Comparison of ENCODE assay signal across 13 cellular contexts in genomic region chr6:139920027-139920851, GRCh38.
A peak's percentile ranks its signal among the peaks of the same experiment; 100 is the strongest.
DNase-seq lines count a peak whose midpoint lies in the region; ATAC-seq, FAIRE-seq and TF ChIP-seq lines count a peak whose summit lies in the region.
"Had no signal": no experiment of that assay in that cellular context is flagged by ENCODE, and none has a peak within 500 bp of the region (broad histone marks: within the 10 kb centered on the region; RNA-seq: fewer than 3 reads in every experiment).

No MANE protein-coding gene starts in this region.

- FAIRE-seq in HepG2 (lab: Jason Lieb, UNC), result no peak
- FAIRE-seq: astrocyte had no signal

- no peaks in the 10 kb centered on the region for H3K36me3 ChIP-seq in right lobe of liver
- H3K36me3 ChIP-seq in HepG2 (replicated peaks in 1 of 2; ENCODE audit: control insufficient read depth in 1 of 2, insufficient read depth in 2 of 2, low read length in 2 of 2), result no peaks in the 10 kb centered on the region
- no peaks in the 10 kb centered on the region for H3K36me3 ChIP-seq in hepatocyte (replicated peaks; ENCODE audit: insufficient read depth, low read depth)
- H3K36me3 ChIP-seq: sigmoid colon, tibial nerve had no signal

- no peaks in the 10 kb centered on the region for H3K79me2 ChIP-seq in HepG2 (ENCODE audit: insufficient read depth, low read length)
- no peaks in the 10 kb centered on the region for H3K79me2 ChIP-seq in hepatocyte

- no peak for DNase-seq in right lobe of liver
- DNase-seq in HepG2 (ENCODE audit: low spot score), result no peak
- peak; percentile 79 for DNase-seq in OCI-M1 (lab: John Stamatoyannopoulos, UW)
- no peak for DNase-seq in NK-92 treated with Interleukin-12 subunit alpha and Interleukin-12 subunit beta, amount 100 ng/mL, for 24 hours (lab: John Stamatoyannopoulos, UW)
- DNase-seq in hepatocyte (ENCODE audit: low spot score), result no peak
- DNase-seq: activated T-cell treated with anti-CD3 and anti-CD28 coated beads, Interleukin-2, amount 50 U/mL, for 72 hours; NCI-H1694 treated with DMSO at 0.1 percent for 48 hours; sigmoid colon had no signal

- H3K4me2 ChIP-seq in HepG2 (ENCODE audit: low read depth, low read length) (no peak overlapping the region), hepatocyte (no peak overlapping the region)

- peak; percentile 30 to 78 (median 48) for ATAC-seq in right lobe of liver
- no peak for ATAC-seq in HepG2
- no peak for ATAC-seq in HG02970 (IDR thresholded peaks at IDR 0.05; ENCODE audit: low FRiP score, unreplicated experiment)
- no peak for ATAC-seq in HG02642 (IDR thresholded peaks at IDR 0.05; ENCODE audit: poor library complexity, unreplicated experiment)
- ATAC-seq: activated T-cell treated with anti-CD3 and anti-CD28 coated beads, Interleukin-2, amount 50 U/mL, for 72 hours had no signal

- CTCF ChIA-PET in HepG2 (lab: Yijun Ruan, JAX; ENCODE audit: low intra/inter-chr PET ratio, low total read pairs), result no interaction called here

- in situ Hi-C loops in HepG2 (cut with HindIII; ENCODE audit: extremely low pct_ligation_motif_present, low pct_unique_long_range_greater_than_20kb), result no loop called here

- H3K9me3 ChIP-seq in right lobe of liver (no peaks in the 10 kb centered on the region), HepG2 (ENCODE audit: low read length) (no peaks in the 10 kb centered on the region), hepatocyte (ENCODE audit: low read depth) (no peaks in the 10 kb centered on the region)
- H3K9me3 ChIP-seq: sigmoid colon, tibial nerve had no signal

- no peak for TF ChIP-seq POLR2A in right lobe of liver (IDR thresholded peaks at IDR 0.05)
- TF ChIP-seq POLR2A in HepG2 (IDR thresholded peaks at IDR 0.05; ENCODE audit: insufficient read depth in 1 of 2, low read depth in 2 of 2, low read length in 2 of 2), result no peak

- no peaks in the 10 kb centered on the region for H3K27me3 ChIP-seq in right lobe of liver
- no peaks in the 10 kb centered on the region for H3K27me3 ChIP-seq in HepG2 (ENCODE audit: control insufficient read depth in 1 of 2, insufficient read depth in 2 of 2, low read length in 2 of 2)
- no peaks in the 10 kb centered on the region for H3K27me3 ChIP-seq in layer of hippocampus (ENCODE audit: control insufficient read depth, insufficient read depth, low read length)
- no peaks in the 10 kb centered on the region for H3K27me3 ChIP-seq in hepatocyte
- H3K27me3 ChIP-seq: sigmoid colon, tibial nerve had no signal

- H3K9ac ChIP-seq in HepG2 (ENCODE audit: insufficient read depth, low read depth, low read length), result no peak overlapping the region

- BruUV-seq in HepG2 (replicated peaks; lab: Mats Ljungman, UMichigan), result no TSS peak

- TF ChIP-seq EP300 in HepG2 (IDR thresholded peaks at IDR 0.05; ENCODE audit: low read depth in 2 of 2, low read length in 2 of 2), result no peak
- no peak for TF ChIP-seq EP300 in HepG2 (CRISPR knock-in tag; IDR thresholded peaks at IDR 0.05; ENCODE audit: borderline replicate concordance)

- TF ChIP-seq CTCF in right lobe of liver (IDR thresholded peaks at IDR 0.05), result no peak
- TF ChIP-seq CTCF in HepG2 (CRISPR knock-in tag; IDR thresholded peaks at IDR 0.05), result no peak
- TF ChIP-seq CTCF in hepatocyte (IDR thresholded peaks at IDR 0.05; ENCODE audit: poor library complexity), result no peak

- no peaks in the 10 kb centered on the region for H3K9me2 ChIP-seq in hepatocyte (replicated peaks; ENCODE audit: insufficient read depth)

- H3K4me1 ChIP-seq in right lobe of liver (no peaks in the 10 kb centered on the region), HepG2 (ENCODE audit: insufficient read depth, low read length) (no peaks in the 10 kb centered on the region), hepatocyte (ENCODE audit: insufficient read depth) (peaks cover 9% of the 10 kb centered on the region)

- H3K27ac ChIP-seq in right lobe of liver (no peak overlapping the region), HepG2 (ENCODE audit: extremely low read length, insufficient read depth, low read length) (no peak overlapping the region), layer of hippocampus (ENCODE audit: low read depth, low read length) (peak overlapping the region; percentile 30), hepatocyte (no peak overlapping the region)
- H3K27ac ChIP-seq: sigmoid colon had no signal

- H2AFZ ChIP-seq in HepG2 (ENCODE audit: low read length) (no peak overlapping the region), hepatocyte (no peak overlapping the region)

- POLR2A ChIA-PET in HepG2 (lab: Yijun Ruan, JAX), result no interaction called here

- no peak for TF ChIP-seq RAD21 in HepG2 (CRISPR knock-in tag; IDR thresholded peaks at IDR 0.05)

- H4K20me1 ChIP-seq in HepG2 (ENCODE audit: insufficient read depth, low read length), result no peaks in the 10 kb centered on the region
- no peaks in the 10 kb centered on the region for H4K20me1 ChIP-seq in hepatocyte (ENCODE audit: insufficient read depth, poor library complexity, severe bottlenecking)

- H3K4me3 ChIP-seq in right lobe of liver (no peak overlapping the region), HepG2 (replicated peaks in 1 of 3; ENCODE audit: insufficient read depth in 1 of 3, low read depth in 2 of 3, low read length in 3 of 3) (no peak overlapping the region), hepatocyte (no peak overlapping the region)
- H3K4me3 ChIP-seq: sigmoid colon, tibial nerve had no signal

- intact Hi-C loops in right lobe of liver (cut with DNase I), result no loop called here
- intact Hi-C loops in HepG2 (cut with micrococcal nuclease; ENCODE audit: unreplicated experiment), result no loop called here

- WGBS in right lobe of liver (ENCODE audit: insufficient coverage, low coverage, low lambda C conversion rate, missing lambda C conversion rate), result 36% methylated on average over 8 of the region's 8 CpGs
- 10% methylated on average over 8 of the region's 8 CpGs for WGBS in HepG2 (ENCODE audit: low lambda C conversion rate)
- 60% methylated on average over 8 of the region's 8 CpGs for WGBS in hepatocyte (ENCODE audit: low lambda C conversion rate, missing lambda C conversion rate)

TF ChIP-seq in HepG2, 621 proteins besides CTCF, POLR2A, EP300 and RAD21:
- TF ChIP-seq, protein P1, sequence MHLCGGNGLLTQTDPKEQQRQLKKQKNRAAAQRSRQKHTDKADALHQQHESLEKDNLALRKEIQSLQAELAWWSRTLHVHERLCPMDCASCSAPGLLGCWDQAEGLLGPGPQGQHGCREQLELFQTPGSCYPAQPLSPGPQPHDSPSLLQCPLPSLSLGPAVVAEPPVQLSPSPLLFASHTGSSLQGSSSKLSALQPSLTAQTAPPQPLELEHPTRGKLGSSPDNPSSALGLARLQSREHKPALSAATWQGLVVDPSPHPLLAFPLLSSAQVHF (CRISPR knock-in tag; IDR thresholded peaks at IDR 0.05), result no peak
- no peak for TF ChIP-seq ZNF317 (CRISPR knock-in tag; IDR thresholded peaks at IDR 0.05)
- no peak for TF ChIP-seq PPARG (CRISPR knock-in tag; conservative IDR thresholded peaks at IDR 0.05)
- no peak for TF ChIP-seq CHD2 (IDR thresholded peaks at IDR 0.05; ENCODE audit: low read depth, low read length)
- TF ChIP-seq ZNF34 (CRISPR knock-in tag; IDR thresholded peaks at IDR 0.05; ENCODE audit: borderline replicate concordance), result no peak
TF ChIP-seq in HepG2: peak in this region for 0.

Comparison
In these comparisons a context has a peak if more than half of its experiments do, and no peak if none do; other contexts are left out.
1. ATAC-seq: peak in right lobe of liver (4 of 4); none in HepG2 (single experiment), HG02970 (single experiment) and HG02642 (single experiment).